1 cellular context compared by ENCODE assay signal in the genomic region with DNA sequence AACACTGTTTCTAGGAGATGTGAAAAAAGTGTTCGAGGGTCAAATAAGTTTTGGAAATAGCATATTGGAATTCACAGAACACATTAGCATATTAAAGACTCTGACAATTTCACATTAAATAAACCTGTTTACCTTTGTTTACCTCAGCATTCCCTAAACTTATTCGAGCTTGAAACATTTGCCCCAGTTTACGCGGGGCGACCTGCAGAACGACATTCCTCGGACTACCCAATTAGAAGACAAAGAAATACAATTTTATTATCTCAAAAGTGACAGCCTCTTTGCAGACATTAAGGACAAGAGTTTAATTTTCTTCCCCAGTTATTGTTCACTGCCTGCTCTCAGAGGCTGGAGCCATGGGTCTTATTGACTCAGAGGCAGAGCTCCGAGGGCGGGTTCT.
TF ChIP-seq lines count a peak whose summit lies in the region.

No MANE protein-coding gene starts in this region.

TF ChIP-seq in IMR-90, 13 proteins besides CTCF, POLR2A, EP300 and RAD21 (continued from another document):
- TF ChIP-seq RCOR1 (IDR thresholded peaks at IDR 0.05; ENCODE audit: insufficient replicate concordance, low read length) = no peak
- TF ChIP-seq NFE2L2 (IDR thresholded peaks at IDR 0.05; ENCODE audit: low read depth, low read length) = no peak
- TF ChIP-seq RFX5 (IDR thresholded peaks at IDR 0.05; ENCODE audit: low read depth, low read length) = no peak
- TF ChIP-seq SMC3 (IDR thresholded peaks at IDR 0.05; ENCODE audit: low read depth, low read length) = no peak
- TF ChIP-seq MAFK (IDR thresholded peaks at IDR 0.05; ENCODE audit: low read depth, low read length) = no peak
TF ChIP-seq in IMR-90: peak in this region for 0.
